Comparison of ENCODE assay signal across 9 cellular contexts in genomic region chr5:73135429-73136276, GRCh38. TPM values are rescaled to one million over a fixed set of nuclear protein-coding genes. Genes with fewer than 3 reads are reported as not detected.
DNase-seq lines count a peak whose midpoint lies in the region; ATAC-seq, FAIRE-seq and TF ChIP-seq lines count a peak whose summit lies in the region.
"Had no signal": no experiment of that assay in that cellular context is flagged by ENCODE, and none has a peak within 500 bp of the region (broad histone marks: within the 10 kb centered on the region; RNA-seq: fewer than 3 reads in every experiment).

No MANE protein-coding gene starts in this region.

- TF ChIP-seq POLR2A in GM12891 (IDR thresholded peaks at IDR 0.05; ENCODE audit: low read depth, low read length), result no peak
- TF ChIP-seq POLR2A in Peyer's patch (IDR thresholded peaks at IDR 0.05), result no peak

- H3K4me2 ChIP-seq in hepatocyte, result no peak overlapping the region

- WGBS in hepatocyte (ENCODE audit: low lambda C conversion rate, missing lambda C conversion rate), result 58% methylated on average over 12 of the region's 12 CpGs

- H3K27ac ChIP-seq in AG04450 (ENCODE audit: low read depth, low read length) (no peak overlapping the region), Peyer's patch (no peak overlapping the region), hepatocyte (no peak overlapping the region)

- H3K4me1 ChIP-seq in Peyer's patch (peaks cover 0 to 31% (median 0%) of the 10 kb centered on the region in 4 donors), hepatocyte (ENCODE audit: insufficient read depth) (no peaks in the 10 kb centered on the region)

- no peaks in the 10 kb centered on the region for H3K9me3 ChIP-seq in AG04450 (ENCODE audit: control insufficient read depth, insufficient read depth, low read length)
- no peaks in the 10 kb centered on the region for H3K9me3 ChIP-seq in Peyer's patch
- no peaks in the 10 kb centered on the region for H3K9me3 ChIP-seq in hepatocyte (ENCODE audit: low read depth)

- FAIRE-seq in GM12891 (lab: Jason Lieb, UNC), result peak; percentile 9

- H4K20me1 ChIP-seq in hepatocyte (ENCODE audit: insufficient read depth, poor library complexity, severe bottlenecking), result no peaks in the 10 kb centered on the region

- H3K36me3 ChIP-seq in Peyer's patch (no peaks in the 10 kb centered on the region), hepatocyte (replicated peaks; ENCODE audit: insufficient read depth, low read depth) (no peaks in the 10 kb centered on the region)

- peak; percentile 66 for TF ChIP-seq CTCF in AG04450 (IDR thresholded peaks at IDR 0.05; ENCODE audit: low read depth, low read length)
- peak in 4 of 6 experiments; percentile 16 to 52 (median 28) for TF ChIP-seq CTCF in Peyer's patch (IDR thresholded peaks at IDR 0.05)
- TF ChIP-seq CTCF in hepatocyte (IDR thresholded peaks at IDR 0.05; ENCODE audit: poor library complexity), result peak; percentile 20

- ATAC-seq in HG03460 (IDR thresholded peaks at IDR 0.05; ENCODE audit: unreplicated experiment) (no peak), GM21786 (IDR thresholded peaks at IDR 0.05; ENCODE audit: unreplicated experiment) (no peak), HG03469 (IDR thresholded peaks at IDR 0.05; ENCODE audit: unreplicated experiment) (no peak)

- no peaks in the 10 kb centered on the region for H3K9me2 ChIP-seq in hepatocyte (replicated peaks; ENCODE audit: insufficient read depth)

- H3K4me3 ChIP-seq in AG04450 (ENCODE audit: low read depth, low read length), result no peak overlapping the region
- H3K4me3 ChIP-seq in Peyer's patch, result no peak overlapping the region
- H3K4me3 ChIP-seq in hepatocyte, result no peak overlapping the region

- H3K27me3 ChIP-seq in AG04450 (ENCODE audit: control insufficient read depth, insufficient read depth, low read length) (no peaks in the 10 kb centered on the region), Peyer's patch (no peaks in the 10 kb centered on the region), hepatocyte (no peaks in the 10 kb centered on the region)

- POLR2A ChIA-PET in AG04450 (lab: Yijun Ruan, JAX), result interaction anchor here (1.4 kb wide), 1 partner anchor 53 kb away, joined by 3 read pairs; no protein-coding TSS in a partner anchor

- CTCF ChIA-PET in AG04450 (lab: Charles Lee), result interaction anchor here (0.9 to 1.8 kb wide), 4 partner anchors 16 to 80 kb away, joined by 3 to 4 read pairs (median 4); no protein-coding TSS in a partner anchor

- H3K79me2 ChIP-seq in hepatocyte, result no peaks in the 10 kb centered on the region

- no peak overlapping the region for H2AFZ ChIP-seq in hepatocyte

- DNase-seq in AG04450 (ENCODE audit: low read depth, low spot score), result peak; percentile 18
- no peak for DNase-seq in GM12891 (ENCODE audit: insufficient read length, low spot score)
- DNase-seq in Peyer's patch, result no peak
- DNase-seq in hepatocyte (ENCODE audit: low spot score), result peak; percentile 18
- no peak for DNase-seq in effector CD4-positive, alpha-beta T cell

TF ChIP-seq in GM12891, 5 proteins besides CTCF, POLR2A, EP300 and RAD21:
- TF ChIP-seq POLR2AphosphoS5 (IDR thresholded peaks at IDR 0.05; ENCODE audit: low read depth, low read length), result no peak
- TF ChIP-seq POU2F2 (IDR thresholded peaks at IDR 0.05; ENCODE audit: low read depth, low read length), result no peak
- TF ChIP-seq TAF1 (IDR thresholded peaks at IDR 0.05; ENCODE audit: low read depth, low read length), result no peak
- no peak for TF ChIP-seq PAX5 (IDR thresholded peaks at IDR 0.05; ENCODE audit: insufficient read depth, low read length, severe bottlenecking)
- no peak for TF ChIP-seq SPI1 (IDR thresholded peaks at IDR 0.05; ENCODE audit: low read depth, low read length)
TF ChIP-seq in GM12891: peak in this region for 0.

RNA-seq across cellular contexts. Expression of gene TMEM171, which starts 15.3 kb away (rescaled TPM):
- 10.6 and 10.9 TPM in 2 replicates for polyA plus RNA-seq in AG04450 (2011; rRNA removed)
- 4.2 and 6.0 TPM in 2 replicates for polyA minus RNA-seq in AG04450 (2011; rRNA and poly(A)+ RNA removed)
- not detected for polyA plus RNA-seq in GM12891 (2012; ENCODE audit: low read depth, missing spikeins)
- 100 to 1,000 TPM in 1 of 4 donors, 10 to 100 TPM in 2, 1 to 10 TPM in 1; 5.8 to 114 (median 77.3) TPM for total RNA-seq in Peyer's patch
- total RNA-seq in hepatocyte, result 1.3 and 2.9 TPM in 2 replicates
- polyA plus RNA-seq in hepatocyte, result 1.6 and 2.0 TPM in 2 replicates
- total RNA-seq: T-helper 2 cell treated with Interferon-gamma antibody and Interleukin-4, amounts not matched to agents 100 ng/mL and 5 ng/mL, for 36 hours had no signal

RNA-seq across cellular contexts. Expression of gene TMEM174, which starts 37.3 kb away (rescaled TPM):
- not detected in 2 replicates for polyA plus RNA-seq in AG04450 (2011; rRNA removed)
- polyA minus RNA-seq in AG04450 (2011; rRNA and poly(A)+ RNA removed), result not detected in 2 replicates
- polyA plus RNA-seq in GM12891 (2012; ENCODE audit: low read depth, missing spikeins), result not detected
- not detected for total RNA-seq in Peyer's patch
- total RNA-seq in hepatocyte, result not detected in 2 replicates
- not detected in 2 replicates for polyA plus RNA-seq in hepatocyte
- total RNA-seq: T-helper 2 cell treated with Interferon-gamma antibody and Interleukin-4, amounts not matched to agents 100 ng/mL and 5 ng/mL, for 36 hours had no signal

Comparison
In these comparisons a context has a peak if more than half of its experiments do, and no peak if none do; other contexts are left out.
1. DNase-seq: peak in AG04450 (single experiment) and hepatocyte (single experiment); none in GM12891 (single experiment), Peyer's patch (0 of 3) and effector CD4-positive, alpha-beta T cell (single experiment).
2. Peak in every context shown above with its lines, with median percentiles within 50 percentile points of each other: CTCF ChIP-seq.